ENCODE assay signal across 3 cellular contexts in genomic region chr1:93461236-93461635, GRCh38.
TF ChIP-seq lines count a peak whose summit lies in the region.

No MANE protein-coding gene starts in this region.

TF ChIP-seq in GM23338, 12 proteins besides CTCF, POLR2A, EP300 and RAD21 (continues in another document):
- TF ChIP-seq STAT1 (IDR thresholded peaks at IDR 0.05; ENCODE audit: unreplicated experiment) (no peak), CREB1 (CRISPR knock-in tag; IDR thresholded peaks at IDR 0.05; ENCODE audit: low read depth) (no peak), EZH2 (IDR thresholded peaks at IDR 0.05; ENCODE audit: low read depth, unreplicated experiment) (no peak), POLR2AphosphoS5 (IDR thresholded peaks at IDR 0.05; ENCODE audit: low read depth) (no peak), ETS1 (IDR thresholded peaks at IDR 0.05) (no peak), EZH2phosphoT487 (IDR thresholded peaks at IDR 0.05; ENCODE audit: unreplicated experiment) (no peak), JUNB (IDR thresholded peaks at IDR 0.05; ENCODE audit: unreplicated experiment) (no peak), REST (IDR thresholded peaks at IDR 0.05; ENCODE audit: unreplicated experiment) (no peak), ZNF331 (CRISPR knock-in tag; IDR thresholded peaks at IDR 0.05; ENCODE audit: low read depth) (no peak)

TF ChIP-seq in WTC11, 78 proteins besides CTCF, POLR2A, EP300 and RAD21:
- TF ChIP-seq HMGXB4 (CRISPR knock-in tag; IDR thresholded peaks at IDR 0.05), result no peak
- no peak for TF ChIP-seq USF2 (CRISPR knock-in tag; IDR thresholded peaks at IDR 0.05)
- no peak for TF ChIP-seq PRRX2 (CRISPR knock-in tag; IDR thresholded peaks at IDR 0.05)
- no peak for TF ChIP-seq E2F5 (CRISPR knock-in tag; IDR thresholded peaks at IDR 0.05)

TF ChIP-seq in HepG2, 621 proteins besides CTCF, POLR2A, EP300 and RAD21:
- TF ChIP-seq CEBPB (IDR thresholded peaks at IDR 0.05; ENCODE audit: borderline replicate concordance, low read depth, low read length), result no peak
- TF ChIP-seq RFX1 (IDR thresholded peaks at IDR 0.05), result no peak
- no peak for TF ChIP-seq ZNF792 (CRISPR knock-in tag; IDR thresholded peaks at IDR 0.05)
- TF ChIP-seq SOX5 (CRISPR knock-in tag; IDR thresholded peaks at IDR 0.05; ENCODE audit: borderline replicate concordance), result peak; percentile 20; the same call in 1 of the 2 replicates
- TF ChIP-seq ZBTB1 (CRISPR knock-in tag; IDR thresholded peaks at IDR 0.05; ENCODE audit: borderline replicate concordance), result no peak
- TF ChIP-seq PHF21A (CRISPR knock-in tag; IDR thresholded peaks at IDR 0.05), result no peak
- peak; percentile 45; the same call in 1 of the 2 replicates for TF ChIP-seq HOMEZ (CRISPR knock-in tag; IDR thresholded peaks at IDR 0.05; ENCODE audit: low read depth)
